In the genomic region with DNA sequence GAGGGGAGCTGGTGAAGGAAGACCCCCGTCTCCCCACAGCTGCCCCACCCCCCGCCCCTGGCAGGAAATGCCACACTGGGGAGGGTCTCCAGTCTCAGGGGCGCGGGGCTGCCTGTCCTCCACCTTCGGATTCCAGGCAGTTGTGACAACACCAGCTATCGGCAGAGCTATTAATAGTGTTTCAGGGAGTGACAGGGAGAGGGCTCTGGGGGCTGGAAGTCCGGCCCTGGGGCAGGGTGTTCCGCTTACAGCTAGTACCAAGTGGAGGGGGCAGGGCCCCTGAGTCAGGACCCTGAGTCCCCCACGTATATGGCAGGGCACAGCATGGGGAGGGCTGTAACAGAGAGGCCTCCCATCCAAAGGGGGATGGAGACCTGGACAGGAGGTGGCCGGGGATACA, we compare ENCODE assay signal across 17 cellular contexts. TPM values are rescaled to one million over a fixed set of nuclear protein-coding genes. Genes with fewer than 3 reads are reported as not detected.
DNase-seq lines count a peak whose midpoint lies in the region; ATAC-seq, FAIRE-seq and TF ChIP-seq lines count a peak whose summit lies in the region.
"Had no signal": no experiment of that assay in that cellular context is flagged by ENCODE, and none has a peak within 500 bp of the region (broad histone marks: within the 10 kb centered on the region; RNA-seq: fewer than 3 reads in every experiment).

No MANE protein-coding gene starts in this region.

- no peaks in the 10 kb centered on the region for H3K9me3 Mint-ChIP-seq in natural killer cell
- no peaks in the 10 kb centered on the region for H3K9me3 Mint-ChIP-seq in natural killer cell treated with Interleukin-12 subunit alpha and Interleukin-12 subunit beta and Interleukin-15 and Interleukin-18, amount 100 ng/mL, for 72 hours
- H3K9me3 Mint-ChIP-seq: T-helper 1 cell treated with Interleukin-12 subunit alpha and Interleukin-12 subunit beta and Interleukin-4 antibody, amounts not matched to agents 30 μg/mL and 1 μg/mL, for 36 hours had no signal

- no peaks in the 10 kb centered on the region for H3K9me3 ChIP-seq in left ventricle myocardium inferior (replicated peaks)
- no peaks in the 10 kb centered on the region for H3K9me3 ChIP-seq in pancreas
- H3K9me3 ChIP-seq: colonic mucosa had no signal

- H3K4me1 ChIP-seq in left ventricle myocardium inferior (peaks cover 60% of the 10 kb centered on the region), pancreas (peaks cover 14 to 17% (median 15%) of the 10 kb centered on the region in 3 donors)

- H3K36me3 ChIP-seq in left ventricle myocardium inferior (no peaks in the 10 kb centered on the region), pancreas (no peaks in the 10 kb centered on the region)
- H3K36me3 ChIP-seq: colonic mucosa had no signal

- H3K27me3 Mint-ChIP-seq in natural killer cell (ENCODE audit: low read depth in 2 of 2), result peaks cover 0 to 7% of the 10 kb centered on the region in 2 donors
- H3K27me3 Mint-ChIP-seq in natural killer cell treated with Interleukin-12 subunit alpha and Interleukin-12 subunit beta and Interleukin-15 and Interleukin-18, amount 100 ng/mL, for 72 hours, result no peaks in the 10 kb centered on the region

- TF ChIP-seq CTCF in natural killer cell (IDR thresholded peaks at IDR 0.05) (no peak), left ventricle myocardium inferior (IDR thresholded peaks at IDR 0.05; ENCODE audit: borderline replicate concordance) (no peak), pancreas (IDR thresholded peaks at IDR 0.05) (no peak)

- H3K27ac Mint-ChIP-seq in natural killer cell, result no peak overlapping the region
- no peak overlapping the region for H3K27ac Mint-ChIP-seq in natural killer cell treated with Interleukin-12 subunit alpha and Interleukin-12 subunit beta and Interleukin-15 and Interleukin-18, amount 100 ng/mL, for 72 hours
- H3K27ac Mint-ChIP-seq: T-helper 1 cell treated with Interleukin-12 subunit alpha and Interleukin-12 subunit beta and Interleukin-4 antibody, amounts not matched to agents 30 μg/mL and 1 μg/mL, for 36 hours had no signal

- H3K36me3 Mint-ChIP-seq in natural killer cell, result no peaks in the 10 kb centered on the region
- H3K36me3 Mint-ChIP-seq in natural killer cell treated with Interleukin-12 subunit alpha and Interleukin-12 subunit beta and Interleukin-15 and Interleukin-18, amount 100 ng/mL, for 72 hours, result no peaks in the 10 kb centered on the region

- FAIRE-seq in pancreas (lab: Jason Lieb, UNC), result no peak
- FAIRE-seq: RCC 7860, small intestine had no signal

- H3K27ac ChIP-seq in left ventricle myocardium inferior (replicated peaks) (peak overlapping the region; percentile 93), pancreas (no peak overlapping the region)
- H3K27ac ChIP-seq: colonic mucosa had no signal

- H3K27me3 ChIP-seq in left ventricle myocardium inferior (ENCODE audit: low read depth), result no peaks in the 10 kb centered on the region
- H3K27me3 ChIP-seq in pancreas, result no peaks in the 10 kb centered on the region
- H3K27me3 ChIP-seq: colonic mucosa had no signal

- H3K4me3 ChIP-seq in left ventricle myocardium inferior (peak overlapping the region; percentile 85), pancreas (no peak overlapping the region)
- H3K4me3 ChIP-seq: colonic mucosa had no signal

- DNase-seq in natural killer cell (no peak), left ventricle myocardium inferior (peak; percentile 66), pancreas (peak in 4 of 6 donors; percentile 30 to 67 (median 46)), GOT3 (lab: John Stamatoyannopoulos, UW) (no peak), DMS153 treated with DMSO at 0.1 percent for 48 hours (lab: John Stamatoyannopoulos, UW; ENCODE audit: unreplicated experiment) (no peak), activated T-cell treated with anti-CD3 and anti-CD28 coated beads for 4 hours (no peak)
- no peak for DNase-seq in natural killer cell treated with Interleukin-12 subunit alpha and Interleukin-12 subunit beta and Interleukin-15 and Interleukin-18, amount 100 ng/mL, for 72 hours (ENCODE audit: low spot score)
- DNase-seq: colonic mucosa, NCI-H1417, NCI-H510A, small intestine, substantia nigra had no signal

- intact Hi-C loops in natural killer cell (cut with micrococcal nuclease), result no loop called here
- intact Hi-C loops in left ventricle myocardium inferior (cut with micrococcal nuclease), result no loop called here
- intact Hi-C loops in pancreas (cut with DNase I), result loop anchor here in 1 of 3 donors (10.0 kb wide), 1 partner anchor 50 kb away; no protein-coding TSS in a partner anchor

- peak overlapping the region; percentile 35 for H3K4me3 Mint-ChIP-seq in natural killer cell
- no peak overlapping the region for H3K4me3 Mint-ChIP-seq in natural killer cell treated with Interleukin-12 subunit alpha and Interleukin-12 subunit beta and Interleukin-15 and Interleukin-18, amount 100 ng/mL, for 72 hours
- H3K4me3 Mint-ChIP-seq: T-helper 1 cell treated with Interleukin-12 subunit alpha and Interleukin-12 subunit beta and Interleukin-4 antibody, amounts not matched to agents 30 μg/mL and 1 μg/mL, for 36 hours had no signal

- no peak for ATAC-seq in natural killer cell
- ATAC-seq in natural killer cell treated with Interleukin-12 subunit alpha and Interleukin-12 subunit beta and Interleukin-15 and Interleukin-18, amount 100 ng/mL, for 72 hours, result no peak
- no peak for ATAC-seq in pancreas
- ATAC-seq in GM18858 (IDR thresholded peaks at IDR 0.05; ENCODE audit: unreplicated experiment), result no peak

- WGBS in pancreas, 2 donors, result 44 to 49% methylated on average over 10 of the region's 10 CpGs

- peaks cover 0 to 12% of the 10 kb centered on the region in 2 donors for H3K4me1 Mint-ChIP-seq in natural killer cell
- H3K4me1 Mint-ChIP-seq in natural killer cell treated with Interleukin-12 subunit alpha and Interleukin-12 subunit beta and Interleukin-15 and Interleukin-18, amount 100 ng/mL, for 72 hours (ENCODE audit: low read depth in 2 of 2), result peaks cover 4 to 8% of the 10 kb centered on the region in 2 donors

RNA-seq across cellular contexts. Expression of a gene that starts 4.1 kb away (rescaled TPM):
- total RNA-seq in natural killer cell (1 to 10 TPM; 2.1 to 3.3 (median 3.1) TPM), left ventricle myocardium inferior (21.8 TPM), pancreas (10 to 100 TPM; 18.7 to 38.2 (median 28.0) TPM)
- 1 to 10 TPM; 3.0 to 3.6 TPM for total RNA-seq in natural killer cell treated with Interleukin-12 subunit alpha and Interleukin-12 subunit beta and Interleukin-15 and Interleukin-18, amount 100 ng/mL, for 72 hours
- polyA plus RNA-seq in pancreas, result 10 to 100 TPM; 25.1 to 42.5 TPM

RNA-seq across cellular contexts. Expression of a gene that starts 17.3 kb away (rescaled TPM):
- 10 to 100 TPM; 48.1 to 67.5 (median 49.8) TPM for total RNA-seq in natural killer cell
- total RNA-seq in natural killer cell treated with Interleukin-12 subunit alpha and Interleukin-12 subunit beta and Interleukin-15 and Interleukin-18, amount 100 ng/mL, for 72 hours, result 10 to 100 TPM; 40.8 to 51.1 TPM
- total RNA-seq in left ventricle myocardium inferior, result 284 TPM
- 10 to 100 TPM; 27.0 to 74.7 (median 37.7) TPM for total RNA-seq in pancreas
- 100 to 1,000 TPM; 147 to 293 TPM for polyA plus RNA-seq in pancreas

RNA-seq across cellular contexts. Expression of a gene that starts 27.7 kb away (rescaled TPM):
- total RNA-seq in natural killer cell (10 to 100 TPM; 66.2 to 82.1 (median 66.3) TPM), left ventricle myocardium inferior (69.2 TPM), pancreas (10 to 100 TPM; 14.3 to 23.0 (median 18.6) TPM)
- 10 to 100 TPM; 51.3 to 76.6 TPM for total RNA-seq in natural killer cell treated with Interleukin-12 subunit alpha and Interleukin-12 subunit beta and Interleukin-15 and Interleukin-18, amount 100 ng/mL, for 72 hours
- polyA plus RNA-seq in pancreas, result 10 to 100 TPM; 14.2 to 39.8 TPM

RNA-seq across cellular contexts. Expression of a gene that starts 31.7 kb away (rescaled TPM):
- not detected for total RNA-seq in natural killer cell
- total RNA-seq in natural killer cell treated with Interleukin-12 subunit alpha and Interleukin-12 subunit beta and Interleukin-15 and Interleukin-18, amount 100 ng/mL, for 72 hours, result not detected
- total RNA-seq in left ventricle myocardium inferior, result not detected
- not detected for total RNA-seq in pancreas
- not detected for polyA plus RNA-seq in pancreas
- total RNA-seq: colonic mucosa, fibroblast of lung had no signal
- polyA plus RNA-seq: AG04450, fibroblast of lung, small intestine had no signal

RNA-seq across cellular contexts. Expression of a gene that starts 34.3 kb away (rescaled TPM):
- total RNA-seq in natural killer cell (10 to 100 TPM; 24.8 to 35.7 (median 31.1) TPM), left ventricle myocardium inferior (9.4 TPM), pancreas (10 to 100 TPM in 4 of 6 donors, 1 to 10 TPM in 2; 6.7 to 11.3 (median 10.7) TPM)
- 10 to 100 TPM; 36.9 to 53.8 TPM for total RNA-seq in natural killer cell treated with Interleukin-12 subunit alpha and Interleukin-12 subunit beta and Interleukin-15 and Interleukin-18, amount 100 ng/mL, for 72 hours
- 1 to 10 TPM; 8.3 to 8.7 TPM for polyA plus RNA-seq in pancreas

Comparison
In these comparisons a context has a peak if more than half of its experiments do, and no peak if none do; other contexts are left out.
1. DNase-seq: peak in left ventricle myocardium inferior (single experiment) and pancreas (4 of 6); none in natural killer cell (single experiment), natural killer cell treated with Interleukin-12 subunit alpha and Interleukin-12 subunit beta and Interleukin-15 and Interleukin-18, amount 100 ng/mL, for 72 hours (single experiment), GOT3 (single experiment), DMS153 treated with DMSO at 0.1 percent for 48 hours (single experiment) and activated T-cell treated with anti-CD3 and anti-CD28 coated beads for 4 hours (single experiment).